In genomic region chr7:112487938-112488575, GRCh38 we compare ENCODE assay signal across 28 cellular contexts.
"Had no signal": no experiment of that assay in that cellular context is flagged by ENCODE, and none has a peak within 500 bp of the region (broad histone marks: within the 10 kb centered on the region; RNA-seq: fewer than 3 reads in every experiment).

No MANE protein-coding gene starts in this region.

- H3K4me2 ChIP-seq: neural progenitor cell, smooth muscle cell had no signal

- FAIRE-seq: pancreas, urothelium cell line had no signal

- H2AFZ ChIP-seq: neural progenitor cell had no signal

- DNase-seq: naive thymus-derived CD4-positive, alpha-beta T cell; natural killer cell; pancreas; right cardiac atrium; right lobe of liver; sigmoid colon; spleen; stimulated activated CD4-positive, alpha-beta T cell treated with anti-CD3 and anti-CD28 coated beads, Interleukin-12 subunit alpha, Interleukin-12 subunit beta, amount 100 ng/mL, for 4 hours; stimulated activated CD4-positive, alpha-beta T cell treated with anti-CD3 and anti-CD28 coated beads, Interleukin-1b, Interleukin-23, amount 100 ng/mL, for 48 hours; stimulated activated CD4-positive, alpha-beta T cell treated with anti-CD3 and anti-CD28 coated beads, Interleukin-4, amount 100 ng/mL, for 1 hour; stimulated activated CD4-positive, alpha-beta T cell treated with anti-CD3 and anti-CD28 coated beads, Interleukin-4, amount 100 ng/mL, for 4 hours; stimulated activated CD8-positive, alpha-beta memory T cell treated with anti-CD3 and anti-CD28 coated beads, Interleukin-4, amount 100 ng/mL, for 48 hours; stimulated activated naive CD4-positive, alpha-beta T cell; stimulated activated naive CD8-positive, alpha-beta T cell treated with anti-CD3 and anti-CD28 coated beads, Interleukin-15, amount 100 ng/mL, for 72 hours; stimulated activated naive CD8-positive, alpha-beta T cell treated with anti-CD3 and anti-CD28 coated beads, Interleukin-15, Interleukin-2, amounts not matched to agents 100 U/mL and 50 U/mL, for 24 hours; substantia nigra; testis; tibial artery; transverse colon; upper lobe of left lung had no signal

- H3K9ac ChIP-seq: neural progenitor cell had no signal

- H3K4me3 ChIP-seq: neural progenitor cell, pancreas, prostate gland, right lobe of liver, sigmoid colon, skin epidermis, smooth muscle cell, spleen, suprapubic skin, testis, tibial artery, transverse colon, upper lobe of left lung, vagina had no signal

- H3K27ac ChIP-seq: neural progenitor cell, pancreas, prostate gland, right lobe of liver, sigmoid colon, skin epidermis, spleen, suprapubic skin, testis, tibial artery, transverse colon, upper lobe of left lung, vagina had no signal

- H3K36me3 ChIP-seq: neural progenitor cell, pancreas, prostate gland, right lobe of liver, suprapubic skin, transverse colon, upper lobe of left lung, vagina had no signal

- H3K4me1 ChIP-seq: pancreas, prostate gland, right lobe of liver, testis had no signal

- H3K9me3 ChIP-seq: pancreas, prostate gland, right lobe of liver, sigmoid colon, spleen, suprapubic skin, testis, tibial artery, transverse colon, upper lobe of left lung, vagina had no signal

- H3K27me3 ChIP-seq: neural progenitor cell, pancreas, right lobe of liver, sigmoid colon, spleen, suprapubic skin, testis, tibial artery, transverse colon, upper lobe of left lung, vagina had no signal

- ATAC-seq: naive thymus-derived CD4-positive, alpha-beta T cell; natural killer cell; right cardiac atrium; right lobe of liver; stimulated activated memory B cell treated with anti-CD40 and anti-IgM and Interleukin-4, amounts not matched to agents 10 μg/mL and 1 μg/mL and 100 μg/mL, for 72 hours; stimulated activated naive CD8-positive, alpha-beta T cell treated with anti-CD3 and anti-CD28 coated beads, Interleukin-15, amount 100 ng/mL, for 72 hours had no signal
